In the genomic region with DNA sequence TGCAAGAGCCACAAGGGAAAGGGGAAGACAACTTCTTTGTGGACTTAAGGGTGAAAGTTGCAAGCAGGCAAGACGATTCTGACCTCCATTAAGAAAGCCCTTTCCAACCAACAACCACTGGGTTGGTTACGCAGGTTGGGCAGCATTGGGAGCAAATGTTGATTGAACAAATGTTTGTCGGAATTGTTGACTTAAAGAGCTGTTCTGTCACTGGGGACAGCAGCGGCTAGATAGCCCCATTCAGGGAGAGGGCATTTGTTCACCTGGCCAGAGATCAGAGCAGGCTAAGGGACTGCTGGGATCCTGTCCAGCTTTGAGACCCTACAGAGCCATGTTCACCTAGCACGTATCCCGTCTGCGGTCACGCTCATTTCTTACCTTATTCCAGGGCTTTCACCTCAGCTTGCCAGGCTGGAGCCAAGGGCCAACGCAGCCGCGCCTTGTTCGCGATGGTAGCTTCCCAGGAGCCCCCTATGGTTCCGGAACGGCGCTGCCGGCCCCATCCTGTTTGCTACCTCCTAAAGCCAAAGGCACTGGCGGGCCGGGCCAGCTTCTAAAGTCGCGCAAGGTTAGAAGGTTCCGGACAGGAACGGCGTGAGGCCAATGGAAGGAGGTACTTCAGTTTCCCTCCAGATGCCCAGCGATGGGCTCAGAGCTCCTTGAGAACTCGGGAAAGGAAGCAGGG, we compare ENCODE assay signal across 2 cellular contexts.
TF ChIP-seq lines count a peak whose summit lies in the region.

No MANE protein-coding gene starts in this region.

TF ChIP-seq in HepG2, 621 proteins besides CTCF, POLR2A, EP300 and RAD21:
- TF ChIP-seq PCBP1 (IDR thresholded peaks at IDR 0.05; ENCODE audit: borderline replicate concordance, low read depth, low read length): no peak
- TF ChIP-seq BRD4 (CRISPR knock-in tag; IDR thresholded peaks at IDR 0.05): no peak
- no peak for TF ChIP-seq MAFK (conservative IDR thresholded peaks at IDR 0.05 in 1 of 2, IDR thresholded peaks at IDR 0.05 in 1 of 2; ENCODE audit: low read length in 2 of 2)
- no peak for TF ChIP-seq ZNF33A (CRISPR knock-in tag; IDR thresholded peaks at IDR 0.05; ENCODE audit: borderline replicate concordance)
- TF ChIP-seq ZNF160 (CRISPR knock-in tag; IDR thresholded peaks at IDR 0.05): no peak
- no peak for TF ChIP-seq CREB1 (IDR thresholded peaks at IDR 0.05)
- no peak for TF ChIP-seq CREB1 (CRISPR knock-in tag; IDR thresholded peaks at IDR 0.05)
- no peak for TF ChIP-seq ZNF776 (CRISPR knock-in tag; IDR thresholded peaks at IDR 0.05)
- TF ChIP-seq, protein P1, sequence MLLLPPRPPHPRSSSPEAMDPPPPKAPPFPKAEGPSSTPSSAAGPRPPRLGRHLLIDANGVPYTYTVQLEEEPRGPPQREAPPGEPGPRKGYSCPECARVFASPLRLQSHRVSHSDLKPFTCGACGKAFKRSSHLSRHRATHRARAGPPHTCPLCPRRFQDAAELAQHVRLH (CRISPR knock-in tag; IDR thresholded peaks at IDR 0.05; ENCODE audit: borderline replicate concordance, low read depth): no peak
- TF ChIP-seq ZNF10 (CRISPR knock-in tag; IDR thresholded peaks at IDR 0.05; ENCODE audit: borderline replicate concordance, low read depth): no peak
- TF ChIP-seq ZSCAN12 (CRISPR knock-in tag; IDR thresholded peaks at IDR 0.05): no peak
- no peak for TF ChIP-seq ZNF235 (CRISPR knock-in tag; IDR thresholded peaks at IDR 0.05; ENCODE audit: borderline replicate concordance)
- TF ChIP-seq PHB2 (IDR thresholded peaks at IDR 0.05; ENCODE audit: partially characterized antibody): no peak
- TF ChIP-seq ZMAT3 (CRISPR knock-in tag; conservative IDR thresholded peaks at IDR 0.05): no peak
- no peak for TF ChIP-seq XBP1 (CRISPR knock-in tag; IDR thresholded peaks at IDR 0.05)
- TF ChIP-seq ZNF749 (CRISPR knock-in tag; IDR thresholded peaks at IDR 0.05; ENCODE audit: borderline replicate concordance): no peak
- no peak for TF ChIP-seq ZNF556 (CRISPR knock-in tag; IDR thresholded peaks at IDR 0.05; ENCODE audit: borderline replicate concordance)
- no peak for TF ChIP-seq ZNF496 (CRISPR knock-in tag; IDR thresholded peaks at IDR 0.05; ENCODE audit: insufficient replicate concordance)
- TF ChIP-seq PAF1 (CRISPR knock-in tag; IDR thresholded peaks at IDR 0.05): no peak
- no peak for TF ChIP-seq SNRNP70 (IDR thresholded peaks at IDR 0.05; ENCODE audit: low read depth, low read length)
- TF ChIP-seq, protein P2, sequence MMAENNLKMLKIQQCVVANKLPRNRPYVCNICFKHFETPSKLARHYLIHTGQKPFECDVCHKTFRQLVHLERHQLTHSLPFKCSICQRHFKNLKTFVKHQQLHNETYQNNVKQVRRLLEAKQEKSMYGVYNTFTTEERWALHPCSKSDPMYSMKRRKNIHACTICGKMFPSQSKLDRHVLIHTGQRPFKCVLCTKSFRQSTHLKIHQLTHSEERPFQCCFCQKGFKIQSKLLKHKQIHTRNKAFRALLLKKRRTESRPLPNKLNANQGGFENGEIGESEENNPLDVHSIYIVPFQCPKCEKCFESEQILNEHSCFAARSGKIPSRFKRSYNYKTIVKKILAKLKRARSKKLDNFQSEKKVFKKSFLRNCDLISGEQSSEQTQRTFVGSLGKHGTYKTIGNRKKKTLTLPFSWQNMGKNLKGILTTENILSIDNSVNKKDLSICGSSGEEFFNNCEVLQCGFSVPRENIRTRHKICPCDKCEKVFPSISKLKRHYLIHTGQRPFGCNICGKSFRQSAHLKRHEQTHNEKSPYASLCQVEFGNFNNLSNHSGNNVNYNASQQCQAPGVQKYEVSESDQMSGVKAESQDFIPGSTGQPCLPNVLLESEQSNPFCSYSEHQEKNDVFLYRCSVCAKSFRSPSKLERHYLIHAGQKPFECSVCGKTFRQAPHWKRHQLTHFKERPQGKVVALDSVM (CRISPR knock-in tag; IDR thresholded peaks at IDR 0.05): no peak

TF ChIP-seq in H1, 55 proteins besides CTCF, POLR2A, EP300 and RAD21:
- TF ChIP-seq, protein P3, sequence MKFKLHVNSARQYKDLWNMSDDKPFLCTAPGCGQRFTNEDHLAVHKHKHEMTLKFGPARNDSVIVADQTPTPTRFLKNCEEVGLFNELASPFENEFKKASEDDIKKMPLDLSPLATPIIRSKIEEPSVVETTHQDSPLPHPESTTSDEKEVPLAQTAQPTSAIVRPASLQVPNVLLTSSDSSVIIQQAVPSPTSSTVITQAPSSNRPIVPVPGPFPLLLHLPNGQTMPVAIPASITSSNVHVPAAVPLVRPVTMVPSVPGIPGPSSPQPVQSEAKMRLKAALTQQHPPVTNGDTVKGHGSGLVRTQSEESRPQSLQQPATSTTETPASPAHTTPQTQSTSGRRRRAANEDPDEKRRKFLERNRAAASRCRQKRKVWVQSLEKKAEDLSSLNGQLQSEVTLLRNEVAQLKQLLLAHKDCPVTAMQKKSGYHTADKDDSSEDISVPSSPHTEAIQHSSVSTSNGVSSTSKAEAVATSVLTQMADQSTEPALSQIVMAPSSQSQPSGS (IDR thresholded peaks at IDR 0.05; ENCODE audit: low read length): no peak
- TF ChIP-seq SP1 (IDR thresholded peaks at IDR 0.05; ENCODE audit: low read depth, low read length) (no peak), TBP (IDR thresholded peaks at IDR 0.05; ENCODE audit: low read depth, low read length) (no peak), CTBP2 (IDR thresholded peaks at IDR 0.05; ENCODE audit: borderline replicate concordance, insufficient read depth, insufficient read length, low read length) (no peak), BACH1 (IDR thresholded peaks at IDR 0.05; ENCODE audit: low read length) (no peak), JUND (IDR thresholded peaks at IDR 0.05; ENCODE audit: low read length) (no peak), POU5F1 (IDR thresholded peaks at IDR 0.05; ENCODE audit: low read depth, low read length) (no peak), BCL11A (IDR thresholded peaks at IDR 0.05; ENCODE audit: low read depth in 2 of 2, low read length in 2 of 2) (no peak), YY1 (IDR thresholded peaks at IDR 0.05; ENCODE audit: low read depth, low read length) (no peak)
- TF ChIP-seq, protein P4, sequence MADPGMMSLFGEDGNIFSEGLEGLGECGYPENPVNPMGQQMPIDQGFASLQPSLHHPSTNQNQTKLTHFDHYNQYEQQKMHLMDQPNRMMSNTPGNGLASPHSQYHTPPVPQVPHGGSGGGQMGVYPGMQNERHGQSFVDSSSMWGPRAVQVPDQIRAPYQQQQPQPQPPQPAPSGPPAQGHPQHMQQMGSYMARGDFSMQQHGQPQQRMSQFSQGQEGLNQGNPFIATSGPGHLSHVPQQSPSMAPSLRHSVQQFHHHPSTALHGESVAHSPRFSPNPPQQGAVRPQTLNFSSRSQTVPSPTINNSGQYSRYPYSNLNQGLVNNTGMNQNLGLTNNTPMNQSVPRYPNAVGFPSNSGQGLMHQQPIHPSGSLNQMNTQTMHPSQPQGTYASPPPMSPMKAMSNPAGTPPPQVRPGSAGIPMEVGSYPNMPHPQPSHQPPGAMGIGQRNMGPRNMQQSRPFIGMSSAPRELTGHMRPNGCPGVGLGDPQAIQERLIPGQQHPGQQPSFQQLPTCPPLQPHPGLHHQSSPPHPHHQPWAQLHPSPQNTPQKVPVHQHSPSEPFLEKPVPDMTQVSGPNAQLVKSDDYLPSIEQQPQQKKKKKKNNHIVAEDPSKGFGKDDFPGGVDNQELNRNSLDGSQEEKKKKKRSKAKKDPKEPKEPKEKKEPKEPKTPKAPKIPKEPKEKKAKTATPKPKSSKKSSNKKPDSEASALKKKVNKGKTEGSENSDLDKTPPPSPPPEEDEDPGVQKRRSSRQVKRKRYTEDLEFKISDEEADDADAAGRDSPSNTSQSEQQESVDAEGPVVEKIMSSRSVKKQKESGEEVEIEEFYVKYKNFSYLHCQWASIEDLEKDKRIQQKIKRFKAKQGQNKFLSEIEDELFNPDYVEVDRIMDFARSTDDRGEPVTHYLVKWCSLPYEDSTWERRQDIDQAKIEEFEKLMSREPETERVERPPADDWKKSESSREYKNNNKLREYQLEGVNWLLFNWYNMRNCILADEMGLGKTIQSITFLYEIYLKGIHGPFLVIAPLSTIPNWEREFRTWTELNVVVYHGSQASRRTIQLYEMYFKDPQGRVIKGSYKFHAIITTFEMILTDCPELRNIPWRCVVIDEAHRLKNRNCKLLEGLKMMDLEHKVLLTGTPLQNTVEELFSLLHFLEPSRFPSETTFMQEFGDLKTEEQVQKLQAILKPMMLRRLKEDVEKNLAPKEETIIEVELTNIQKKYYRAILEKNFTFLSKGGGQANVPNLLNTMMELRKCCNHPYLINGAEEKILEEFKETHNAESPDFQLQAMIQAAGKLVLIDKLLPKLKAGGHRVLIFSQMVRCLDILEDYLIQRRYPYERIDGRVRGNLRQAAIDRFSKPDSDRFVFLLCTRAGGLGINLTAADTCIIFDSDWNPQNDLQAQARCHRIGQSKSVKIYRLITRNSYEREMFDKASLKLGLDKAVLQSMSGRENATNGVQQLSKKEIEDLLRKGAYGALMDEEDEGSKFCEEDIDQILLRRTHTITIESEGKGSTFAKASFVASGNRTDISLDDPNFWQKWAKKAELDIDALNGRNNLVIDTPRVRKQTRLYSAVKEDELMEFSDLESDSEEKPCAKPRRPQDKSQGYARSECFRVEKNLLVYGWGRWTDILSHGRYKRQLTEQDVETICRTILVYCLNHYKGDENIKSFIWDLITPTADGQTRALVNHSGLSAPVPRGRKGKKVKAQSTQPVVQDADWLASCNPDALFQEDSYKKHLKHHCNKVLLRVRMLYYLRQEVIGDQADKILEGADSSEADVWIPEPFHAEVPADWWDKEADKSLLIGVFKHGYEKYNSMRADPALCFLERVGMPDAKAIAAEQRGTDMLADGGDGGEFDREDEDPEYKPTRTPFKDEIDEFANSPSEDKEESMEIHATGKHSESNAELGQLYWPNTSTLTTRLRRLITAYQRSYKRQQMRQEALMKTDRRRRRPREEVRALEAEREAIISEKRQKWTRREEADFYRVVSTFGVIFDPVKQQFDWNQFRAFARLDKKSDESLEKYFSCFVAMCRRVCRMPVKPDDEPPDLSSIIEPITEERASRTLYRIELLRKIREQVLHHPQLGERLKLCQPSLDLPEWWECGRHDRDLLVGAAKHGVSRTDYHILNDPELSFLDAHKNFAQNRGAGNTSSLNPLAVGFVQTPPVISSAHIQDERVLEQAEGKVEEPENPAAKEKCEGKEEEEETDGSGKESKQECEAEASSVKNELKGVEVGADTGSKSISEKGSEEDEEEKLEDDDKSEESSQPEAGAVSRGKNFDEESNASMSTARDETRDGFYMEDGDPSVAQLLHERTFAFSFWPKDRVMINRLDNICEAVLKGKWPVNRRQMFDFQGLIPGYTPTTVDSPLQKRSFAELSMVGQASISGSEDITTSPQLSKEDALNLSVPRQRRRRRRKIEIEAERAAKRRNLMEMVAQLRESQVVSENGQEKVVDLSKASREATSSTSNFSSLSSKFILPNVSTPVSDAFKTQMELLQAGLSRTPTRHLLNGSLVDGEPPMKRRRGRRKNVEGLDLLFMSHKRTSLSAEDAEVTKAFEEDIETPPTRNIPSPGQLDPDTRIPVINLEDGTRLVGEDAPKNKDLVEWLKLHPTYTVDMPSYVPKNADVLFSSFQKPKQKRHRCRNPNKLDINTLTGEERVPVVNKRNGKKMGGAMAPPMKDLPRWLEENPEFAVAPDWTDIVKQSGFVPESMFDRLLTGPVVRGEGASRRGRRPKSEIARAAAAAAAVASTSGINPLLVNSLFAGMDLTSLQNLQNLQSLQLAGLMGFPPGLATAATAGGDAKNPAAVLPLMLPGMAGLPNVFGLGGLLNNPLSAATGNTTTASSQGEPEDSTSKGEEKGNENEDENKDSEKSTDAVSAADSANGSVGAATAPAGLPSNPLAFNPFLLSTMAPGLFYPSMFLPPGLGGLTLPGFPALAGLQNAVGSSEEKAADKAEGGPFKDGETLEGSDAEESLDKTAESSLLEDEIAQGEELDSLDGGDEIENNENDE (IDR thresholded peaks at IDR 0.05; ENCODE audit: insufficient replicate concordance, low read length): no peak
TF ChIP-seq in H1: peak in this region for 0.
